Comparison of ENCODE assay signal across 1 cellular context in the genomic region with DNA sequence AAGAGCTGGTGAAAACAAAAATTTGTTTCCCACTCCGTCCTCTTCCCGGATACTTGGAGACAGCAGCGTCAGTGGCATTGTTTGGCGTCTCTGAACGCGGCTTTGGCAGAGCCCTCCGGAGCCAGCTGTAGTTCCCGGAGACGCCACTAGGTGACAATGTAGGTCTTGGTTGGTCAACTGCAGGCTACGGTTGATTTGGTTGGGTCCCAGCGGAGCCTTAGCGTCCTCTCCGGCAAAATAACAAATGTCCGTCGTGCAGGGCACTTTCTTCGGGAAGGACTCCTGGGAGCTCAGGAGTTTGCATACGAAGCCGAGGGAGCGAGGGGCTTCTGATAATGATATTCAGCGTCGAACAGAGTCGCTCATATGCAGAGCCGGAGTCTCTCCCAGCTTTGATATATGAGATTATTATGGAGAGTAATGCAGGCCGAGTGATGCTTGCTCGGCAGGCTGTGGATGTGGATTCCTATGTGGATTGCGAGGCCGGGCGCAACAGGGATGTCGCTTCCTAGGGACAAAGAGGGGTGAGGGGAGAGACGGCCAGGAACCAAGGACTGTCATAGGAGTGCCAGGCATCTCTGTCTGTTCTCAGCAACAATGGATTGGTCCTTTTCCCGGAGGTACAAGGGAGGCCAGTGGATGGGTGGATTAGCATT.
A peak's percentile ranks its signal among the peaks of the same experiment; 100 is the strongest.
TF ChIP-seq lines count a peak whose summit lies in the region.

No MANE protein-coding gene starts in this region.

TF ChIP-seq in IMR-90, 13 proteins besides CTCF, POLR2A, EP300 and RAD21:
- peak; percentile 59 for TF ChIP-seq SMC3 (IDR thresholded peaks at IDR 0.05; ENCODE audit: low read depth, low read length)
- no peak for TF ChIP-seq CHD1 (IDR thresholded peaks at IDR 0.05; ENCODE audit: low read depth, low read length)
- TF ChIP-seq, protein P1, sequence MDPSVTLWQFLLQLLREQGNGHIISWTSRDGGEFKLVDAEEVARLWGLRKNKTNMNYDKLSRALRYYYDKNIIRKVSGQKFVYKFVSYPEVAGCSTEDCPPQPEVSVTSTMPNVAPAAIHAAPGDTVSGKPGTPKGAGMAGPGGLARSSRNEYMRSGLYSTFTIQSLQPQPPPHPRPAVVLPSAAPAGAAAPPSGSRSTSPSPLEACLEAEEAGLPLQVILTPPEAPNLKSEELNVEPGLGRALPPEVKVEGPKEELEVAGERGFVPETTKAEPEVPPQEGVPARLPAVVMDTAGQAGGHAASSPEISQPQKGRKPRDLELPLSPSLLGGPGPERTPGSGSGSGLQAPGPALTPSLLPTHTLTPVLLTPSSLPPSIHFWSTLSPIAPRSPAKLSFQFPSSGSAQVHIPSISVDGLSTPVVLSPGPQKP (IDR thresholded peaks at IDR 0.05; ENCODE audit: borderline replicate concordance, low read depth, low read length): no peak
- TF ChIP-seq RFX5 (IDR thresholded peaks at IDR 0.05; ENCODE audit: low read depth, low read length): peak; percentile 86
